In genomic region chr5:94218374-94218773, GRCh38 we compare ENCODE assay signal across 19 cellular contexts.
A peak's percentile ranks its signal among the peaks of the same experiment; 100 is the strongest.
DNase-seq lines count a peak whose midpoint lies in the region; ATAC-seq, FAIRE-seq and TF ChIP-seq lines count a peak whose summit lies in the region.
"Had no signal": no experiment of that assay in that cellular context is flagged by ENCODE, and none has a peak within 500 bp of the region (broad histone marks: within the 10 kb centered on the region; RNA-seq: fewer than 3 reads in every experiment).

No MANE protein-coding gene starts in this region.

- no peaks in the 10 kb centered on the region for H3K27me3 ChIP-seq in bronchial epithelial cell (ENCODE audit: control insufficient read depth, insufficient read depth, low read length)
- H3K27me3 ChIP-seq in lung (ENCODE audit: control insufficient read depth, insufficient read depth): no peaks in the 10 kb centered on the region
- H3K27me3 ChIP-seq: neutrophil had no signal

- no peak overlapping the region for H3K27ac ChIP-seq in lung (ENCODE audit: low read depth in 1 of 2, low read length in 1 of 2)
- H3K27ac ChIP-seq: coronary artery, neutrophil had no signal

- peaks cover 2% of the 10 kb centered on the region for H3K27me3 Mint-ChIP-seq in activated CD8-positive, alpha-beta T cell treated with anti-CD3 and anti-CD28 coated beads, Interleukin-2, amount 10 ng/mL, durations not matched to agents 7 days and 5 days (ENCODE audit: low read depth)
- H3K27me3 Mint-ChIP-seq: activated CD4-positive, alpha-beta memory T cell treated with anti-CD3 and anti-CD28 coated beads for 36 hours; CD4-positive, CD25-positive, alpha-beta regulatory T cell had no signal

- H3K36me3 ChIP-seq in bronchial epithelial cell (ENCODE audit: control insufficient read depth, insufficient read depth, low read length): no peaks in the 10 kb centered on the region
- no peaks in the 10 kb centered on the region for H3K36me3 ChIP-seq in lung (ENCODE audit: control insufficient read depth in 2 of 2, insufficient read depth in 2 of 2, low read length in 2 of 2)
- H3K36me3 ChIP-seq: HAP-1, neutrophil had no signal

- H3K9me3 Mint-ChIP-seq in activated CD8-positive, alpha-beta T cell treated with anti-CD3 and anti-CD28 coated beads, Interleukin-2, amount 10 ng/mL, durations not matched to agents 7 days and 5 days (ENCODE audit: insufficient read depth): no peaks in the 10 kb centered on the region
- H3K9me3 Mint-ChIP-seq: activated CD4-positive, alpha-beta memory T cell treated with anti-CD3 and anti-CD28 coated beads for 36 hours; stimulated activated effector memory CD8-positive, alpha-beta T cell treated with anti-CD3 and anti-CD28 coated beads, Interleukin-12 subunit alpha, Interleukin-12 subunit beta, amount 100 ng/mL, for 72 hours had no signal

- no peak overlapping the region for H3K4me3 ChIP-seq in AG10803 (ENCODE audit: low read length)
- H3K4me3 ChIP-seq in bronchial epithelial cell (ENCODE audit: low read depth, low read length): no peak overlapping the region
- no peak overlapping the region for H3K4me3 ChIP-seq in lung
- H3K4me3 ChIP-seq: coronary artery, HAP-1 had no signal

- no peaks in the 10 kb centered on the region for H3K36me3 Mint-ChIP-seq in activated CD8-positive, alpha-beta T cell treated with anti-CD3 and anti-CD28 coated beads, Interleukin-2, amount 10 ng/mL, durations not matched to agents 7 days and 5 days (ENCODE audit: low read depth)
- H3K36me3 Mint-ChIP-seq: activated CD4-positive, alpha-beta memory T cell treated with anti-CD3 and anti-CD28 coated beads for 36 hours; CD4-positive, CD25-positive, alpha-beta regulatory T cell; stimulated activated effector memory CD8-positive, alpha-beta T cell treated with anti-CD3 and anti-CD28 coated beads, Interleukin-12 subunit alpha, Interleukin-12 subunit beta, amount 100 ng/mL, for 72 hours had no signal

- ATAC-seq in lung (ENCODE audit: insufficient read depth, low FRiP score) (peak; percentile 19), HG03439 (IDR thresholded peaks at IDR 0.05; ENCODE audit: unreplicated experiment) (no peak)
- ATAC-seq in activated CD8-positive, alpha-beta T cell treated with anti-CD3 and anti-CD28 coated beads, Interleukin-2, amount 10 ng/mL, durations not matched to agents 7 days and 5 days: no peak
- ATAC-seq: left ventricle myocardium superior; stimulated activated effector memory CD8-positive, alpha-beta T cell treated with anti-CD3 and anti-CD28 coated beads, Interleukin-12 subunit alpha, Interleukin-12 subunit beta, amount 100 ng/mL, for 72 hours had no signal

- no peak overlapping the region for H3K4me3 Mint-ChIP-seq in activated CD8-positive, alpha-beta T cell treated with anti-CD3 and anti-CD28 coated beads, Interleukin-2, amount 10 ng/mL, durations not matched to agents 7 days and 5 days
- H3K4me3 Mint-ChIP-seq: activated CD4-positive, alpha-beta memory T cell treated with anti-CD3 and anti-CD28 coated beads for 36 hours; CD4-positive, CD25-positive, alpha-beta regulatory T cell; stimulated activated effector memory CD8-positive, alpha-beta T cell treated with anti-CD3 and anti-CD28 coated beads, Interleukin-12 subunit alpha, Interleukin-12 subunit beta, amount 100 ng/mL, for 72 hours had no signal

- no peaks in the 10 kb centered on the region for H3K4me1 ChIP-seq in lung (ENCODE audit: control insufficient read depth in 2 of 2, insufficient read depth in 2 of 2, low read length in 2 of 2)
- H3K4me1 ChIP-seq: HAP-1 had no signal

- H3K4me1 Mint-ChIP-seq in activated CD8-positive, alpha-beta T cell treated with anti-CD3 and anti-CD28 coated beads, Interleukin-2, amount 10 ng/mL, durations not matched to agents 7 days and 5 days (ENCODE audit: low read depth): peaks cover 6% of the 10 kb centered on the region
- H3K4me1 Mint-ChIP-seq: CD4-positive, CD25-positive, alpha-beta regulatory T cell; stimulated activated effector memory CD8-positive, alpha-beta T cell treated with anti-CD3 and anti-CD28 coated beads, Interleukin-12 subunit alpha, Interleukin-12 subunit beta, amount 100 ng/mL, for 72 hours had no signal

- no peaks in the 10 kb centered on the region for H3K9me3 ChIP-seq in lung (ENCODE audit: control insufficient read depth in 2 of 2, insufficient read depth in 1 of 2, low read length in 1 of 2)
- H3K9me3 ChIP-seq: HAP-1, neutrophil had no signal

- TF ChIP-seq CTCF in AG10803 (conservative IDR thresholded peaks at IDR 0.05; ENCODE audit: low read length) (no peak), bronchial epithelial cell (IDR thresholded peaks at IDR 0.05; ENCODE audit: insufficient read depth, low read length, severe bottlenecking) (no peak), lung (IDR thresholded peaks at IDR 0.05; ENCODE audit: control extremely low read depth, extremely low read depth) (no peak)

- CTCF ChIA-PET in activated CD8-positive, alpha-beta T cell treated with anti-CD3 and anti-CD28 coated beads, Interleukin-2, amount 10 ng/mL, durations not matched to agents 7 days and 5 days (lab: Charles Lee): no interaction called here

- no peak overlapping the region for H3K27ac Mint-ChIP-seq in activated CD8-positive, alpha-beta T cell treated with anti-CD3 and anti-CD28 coated beads, Interleukin-2, amount 10 ng/mL, durations not matched to agents 7 days and 5 days
- H3K27ac Mint-ChIP-seq: activated CD4-positive, alpha-beta memory T cell treated with anti-CD3 and anti-CD28 coated beads for 36 hours; stimulated activated effector memory CD8-positive, alpha-beta T cell treated with anti-CD3 and anti-CD28 coated beads, Interleukin-12 subunit alpha, Interleukin-12 subunit beta, amount 100 ng/mL, for 72 hours had no signal

- no peak for FAIRE-seq in bronchial epithelial cell (lab: Jason Lieb, UNC)

- peak; percentile 96 for DNase-seq in AG10803 (ENCODE audit: low read depth)
- DNase-seq in LHCN-M2 (ENCODE audit: low read depth): peak; percentile 80
- peak; percentile 56 for DNase-seq in bronchial epithelial cell (ENCODE audit: low read depth)
- DNase-seq in lung (ENCODE audit: low spot score): no peak
- DNase-seq in activated CD8-positive, alpha-beta T cell treated with anti-CD3 and anti-CD28 coated beads, Interleukin-2, amount 10 ng/mL, durations not matched to agents 7 days and 5 days: no peak
- no peak for DNase-seq in activated CD4-positive, CD25-positive, alpha-beta regulatory T cell (lab: John Stamatoyannopoulos, UW)
- no peak for DNase-seq in NCI-H1694 (lab: John Stamatoyannopoulos, UW)
- DNase-seq: activated CD4-positive, alpha-beta memory T cell treated with anti-CD3 and anti-CD28 coated beads for 36 hours; activated gamma-delta T cell treated with Interleukin-2 at 50 U/mL for 16 hours; CD4-positive, CD25-positive, alpha-beta regulatory T cell; left ventricle myocardium superior; NCI-H2029; stimulated activated CD4-positive, alpha-beta T cell treated with anti-CD3 and anti-CD28 coated beads, Interleukin-2, amount 100 ng/mL, for 24 hours; T-helper 1 cell had no signal

- POLR2A ChIA-PET in activated CD8-positive, alpha-beta T cell treated with anti-CD3 and anti-CD28 coated beads, Interleukin-2, amount 10 ng/mL, durations not matched to agents 7 days and 5 days (lab: Charles Lee): no interaction called here

Comparison
In these comparisons a context has a peak if more than half of its experiments do, and no peak if none do; other contexts are left out.
1. DNase-seq: peak in AG10803 (single experiment), LHCN-M2 (single experiment) and bronchial epithelial cell (single experiment); none in lung (single experiment), activated CD8-positive, alpha-beta T cell treated with anti-CD3 and anti-CD28 coated beads, Interleukin-2, amount 10 ng/mL, durations not matched to agents 7 days and 5 days (single experiment), activated CD4-positive, CD25-positive, alpha-beta regulatory T cell (0 of 4) and NCI-H1694 (single experiment).